In the genomic region with DNA sequence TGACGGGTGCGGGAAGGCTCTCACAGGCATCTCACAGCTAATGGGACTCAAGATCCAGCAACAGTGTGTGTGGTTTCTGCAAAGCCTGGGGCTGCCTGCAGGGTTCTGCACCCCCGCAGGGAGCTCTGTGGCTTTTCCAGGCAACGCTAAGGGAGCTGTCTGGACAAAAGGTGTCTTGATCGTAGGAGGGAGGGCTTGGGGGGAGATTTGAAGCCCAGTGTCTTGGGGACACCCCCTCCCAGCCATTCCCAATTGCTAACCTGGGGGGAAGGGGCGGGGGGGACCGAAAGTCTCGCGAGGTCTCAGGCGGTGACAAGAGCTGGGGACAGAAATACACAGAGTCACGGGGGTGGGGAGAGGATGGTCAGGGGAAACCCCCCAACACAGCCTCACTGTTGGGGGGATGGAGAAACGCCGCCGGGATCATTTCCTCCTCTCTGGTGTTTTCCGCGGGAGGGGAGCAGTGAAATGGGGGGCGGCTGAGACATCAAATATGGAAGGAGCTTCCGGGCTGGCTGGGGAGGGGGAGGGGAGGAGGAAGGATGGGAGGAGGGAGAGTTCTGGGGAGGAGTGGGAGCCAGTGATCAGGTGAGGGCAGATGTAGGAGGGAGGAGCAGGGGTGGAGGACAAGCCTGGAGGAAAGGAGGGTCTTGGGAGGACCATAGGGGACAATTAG, we compare ENCODE assay signal across 8 cellular contexts. TPM values are rescaled to one million over a fixed set of nuclear protein-coding genes. Genes with fewer than 3 reads are reported as not detected.
DNase-seq lines count a peak whose midpoint lies in the region; ATAC-seq and TF ChIP-seq lines count a peak whose summit lies in the region.

No MANE protein-coding gene starts in this region.

- peaks cover 42% of the 10 kb centered on the region for H3K27me3 Mint-ChIP-seq in activated naive CD4-positive, alpha-beta T cell treated with anti-CD3 and anti-CD28 coated beads, Interleukin-2, amount 50 U/mL, for 24 hours

- peak overlapping the region; percentile 70 for H3K4me3 Mint-ChIP-seq in activated naive CD4-positive, alpha-beta T cell treated with anti-CD3 and anti-CD28 coated beads, Interleukin-2, amount 50 U/mL, for 24 hours

- H3K9me3 ChIP-seq in osteoblast (ENCODE audit: low read depth, low read length) (no peaks in the 10 kb centered on the region), colonic mucosa (no peaks in the 10 kb centered on the region)

- H3K4me2 ChIP-seq in osteoblast (ENCODE audit: insufficient read depth, low read length), result no peak overlapping the region

- intact Hi-C loops in colonic mucosa (cut with DNase I), result no loop called here

- H3K4me1 ChIP-seq in osteoblast (ENCODE audit: insufficient read depth, low read length) (no peaks in the 10 kb centered on the region), colonic mucosa (no peaks in the 10 kb centered on the region)

- no peak for ATAC-seq in HG03097 (IDR thresholded peaks at IDR 0.05; ENCODE audit: low FRiP score, unreplicated experiment)

- no peak overlapping the region for H3K9ac ChIP-seq in colonic mucosa (ENCODE audit: low read depth in 2 of 2, low read length in 2 of 2)

- H3K79me2 ChIP-seq in osteoblast (ENCODE audit: insufficient read depth, low read length), result no peaks in the 10 kb centered on the region

- no peak for TF ChIP-seq CTCF in osteoblast (IDR thresholded peaks at IDR 0.05; ENCODE audit: extremely low read depth, low read depth, low read length)
- TF ChIP-seq CTCF in colonic mucosa (IDR thresholded peaks at IDR 0.05), result no peak

- H3K27ac ChIP-seq in osteoblast (ENCODE audit: low read depth, low read length) (no peak overlapping the region), colonic mucosa (no peak overlapping the region)

- peaks cover 9% of the 10 kb centered on the region for H3K4me1 Mint-ChIP-seq in activated naive CD4-positive, alpha-beta T cell treated with anti-CD3 and anti-CD28 coated beads, Interleukin-2, amount 50 U/mL, for 24 hours

- H3K36me3 ChIP-seq in osteoblast (ENCODE audit: insufficient read depth, low read length), result no peaks in the 10 kb centered on the region
- no peaks in the 10 kb centered on the region for H3K36me3 ChIP-seq in colonic mucosa

- no peak overlapping the region for H3K27ac Mint-ChIP-seq in activated naive CD4-positive, alpha-beta T cell treated with anti-CD3 and anti-CD28 coated beads, Interleukin-2, amount 50 U/mL, for 24 hours

- no peaks in the 10 kb centered on the region for H4K20me1 ChIP-seq in osteoblast (ENCODE audit: insufficient read depth, low read length)

- H3K9me3 Mint-ChIP-seq in activated naive CD4-positive, alpha-beta T cell treated with anti-CD3 and anti-CD28 coated beads, Interleukin-2, amount 50 U/mL, for 24 hours, result no peaks in the 10 kb centered on the region

- no peak overlapping the region for H3K4me3 ChIP-seq in osteoblast (ENCODE audit: insufficient read depth, low read length)
- H3K4me3 ChIP-seq in colonic mucosa, result no peak overlapping the region

- no peaks in the 10 kb centered on the region for H3K36me3 Mint-ChIP-seq in activated naive CD4-positive, alpha-beta T cell treated with anti-CD3 and anti-CD28 coated beads, Interleukin-2, amount 50 U/mL, for 24 hours

- H2AFZ ChIP-seq in osteoblast (ENCODE audit: low read length), result no peak overlapping the region

- DNase-seq in NCI-H1694 treated with DMSO at 0.1 percent for 48 hours (lab: John Stamatoyannopoulos, UW), result peak; percentile 50
- no peak for DNase-seq in NCI-H1694 (lab: John Stamatoyannopoulos, UW)
- DNase-seq in NCI-H1105 treated with DMSO at 0.1 percent for 48 hours (lab: John Stamatoyannopoulos, UW), result peak; percentile 66
- DNase-seq in osteoblast (ENCODE audit: insufficient read length, low spot score, missing footprints), result peak; percentile 63
- no peak for DNase-seq in effector CD8-positive, alpha-beta T cell (lab: John Stamatoyannopoulos, UW)
- no peak for DNase-seq in colonic mucosa

- H3K27me3 ChIP-seq in osteoblast (ENCODE audit: insufficient read depth, low read length) (peaks cover 22% of the 10 kb centered on the region), colonic mucosa (peaks cover 11% of the 10 kb centered on the region)

RNA-seq across cellular contexts. Expression of a gene that starts 13.3 kb away (rescaled TPM):
- total RNA-seq in osteoblast (under 0.01 TPM in 1 of 2 replicates, not detected in the other), colonic mucosa (1 to 10 TPM in 1 of 2 donors, under 1 TPM in 1; 0.61 to 1.0 TPM)

RNA-seq across cellular contexts. Expression of a gene that starts 49.5 kb away (rescaled TPM):
- under 0.01 and 0.29 TPM in 2 replicates for total RNA-seq in osteoblast
- total RNA-seq in colonic mucosa, result 1 to 10 TPM; 1.9 to 6.1 TPM

Comparison
In these comparisons a context has a peak if more than half of its experiments do, and no peak if none do; other contexts are left out.
1. DNase-seq: peak in NCI-H1694 treated with DMSO at 0.1 percent for 48 hours (single experiment), NCI-H1105 treated with DMSO at 0.1 percent for 48 hours (single experiment) and osteoblast (single experiment); none in NCI-H1694 (single experiment), effector CD8-positive, alpha-beta T cell (single experiment) and colonic mucosa (single experiment).